Comparison of ENCODE assay signal across 8 cellular contexts in genomic region chr4:90127706-90128345, GRCh38. TPM values are rescaled to one million over a fixed set of nuclear protein-coding genes. Genes with fewer than 3 reads are reported as not detected.
DNase-seq lines count a peak whose midpoint lies in the region; ATAC-seq, FAIRE-seq and TF ChIP-seq lines count a peak whose summit lies in the region.

No MANE protein-coding gene starts in this region.

- H3K9me3 ChIP-seq in Caco-2, result no peaks in the 10 kb centered on the region
- no peaks in the 10 kb centered on the region for H3K9me3 ChIP-seq in iPS-18a (ENCODE audit: control insufficient read depth, low read depth, low read length)
- H3K9me3 ChIP-seq in small intestine (ENCODE audit: control insufficient read depth, low read depth), result no peaks in the 10 kb centered on the region

- POLR2A ChIA-PET in Caco-2 (lab: Charles Lee), result no interaction called here

- peak overlapping the region; percentile 86 for H3K4me3 Mint-ChIP-seq in Caco-2 (ENCODE audit: unreplicated experiment)

- ATAC-seq in GM19467 (IDR thresholded peaks at IDR 0.05; ENCODE audit: unreplicated experiment), result peak; percentile 19
- ATAC-seq in HG03457 (IDR thresholded peaks at IDR 0.05; ENCODE audit: unreplicated experiment), result peak; percentile 10

- H3K4me1 Mint-ChIP-seq in Caco-2 (ENCODE audit: low read depth, unreplicated experiment), result no peaks in the 10 kb centered on the region

- H3K4me3 ChIP-seq in Caco-2 (ENCODE audit: low read depth, low read length) (peak overlapping the region; percentile 57), iPS-18a (ENCODE audit: low read length) (peak overlapping the region; percentile 90), small intestine (ENCODE audit: low read depth in 1 of 2, low read length in 2 of 2) (peak overlapping the region; percentile 41 to 63)

- no peaks in the 10 kb centered on the region for H3K9me3 Mint-ChIP-seq in Caco-2 (ENCODE audit: unreplicated experiment)

- H3K27ac Mint-ChIP-seq in Caco-2 (ENCODE audit: unreplicated experiment), result peak overlapping the region; percentile 74

- H3K4me1 ChIP-seq in Caco-2, result 0 out of 2 replicates have a peak, but pooled peaks cover 3% of the 10 kb centered on the region
- peaks cover 13% of the 10 kb centered on the region for H3K4me1 ChIP-seq in iPS-18a (ENCODE audit: control insufficient read depth, low read depth, low read length)
- no peaks in the 10 kb centered on the region for H3K4me1 ChIP-seq in small intestine (ENCODE audit: control insufficient read depth in 2 of 2, insufficient read depth in 1 of 2, low read depth in 1 of 2, low read length in 1 of 2)

- 1% methylated on average over 57 to 81 of the region's 81 CpGs for WGBS in small intestine, 3 donors

- H3K27ac ChIP-seq in iPS-18a (ENCODE audit: low read length) (no peak overlapping the region), small intestine (ENCODE audit: low read depth in 1 of 2, low read length in 1 of 2) (peak overlapping the region; percentile 71 to 92)

- intact Hi-C loops in Caco-2 (cut with micrococcal nuclease; ENCODE audit: unreplicated experiment), result loop anchor here (2.0 to 10.0 kb wide), 4 partner anchors 47 to 171 kb away; no protein-coding TSS in a partner anchor

- BruUV-seq in Caco-2 (replicated peaks; lab: Mats Ljungman, UMichigan), result no TSS peak

- CTCF ChIA-PET in Caco-2 (lab: Charles Lee), result no interaction called here

- FAIRE-seq in small intestine (lab: Jason Lieb, UNC), result no peak

- H3K27me3 Mint-ChIP-seq in Caco-2 (ENCODE audit: insufficient read depth, unreplicated experiment), result peaks cover 5% of the 10 kb centered on the region

- H3K36me3 ChIP-seq in Caco-2 (ENCODE audit: control insufficient read depth, insufficient read depth, low read length), result no peaks in the 10 kb centered on the region
- no peaks in the 10 kb centered on the region for H3K36me3 ChIP-seq in iPS-18a (ENCODE audit: control insufficient read depth, low read depth, low read length)
- H3K36me3 ChIP-seq in small intestine (ENCODE audit: control insufficient read depth in 2 of 2, insufficient read depth in 2 of 2, low read length in 2 of 2), result no peaks in the 10 kb centered on the region

- TF ChIP-seq CTCF in Caco-2 (IDR thresholded peaks at IDR 0.05; ENCODE audit: insufficient read depth in 1 of 2, low read depth in 1 of 2, low read length in 1 of 2, severe bottlenecking in 1 of 2, unreplicated experiment in 1 of 2), result no peak

- H3K36me3 Mint-ChIP-seq in Caco-2 (ENCODE audit: insufficient read depth, unreplicated experiment), result peaks cover 16% of the 10 kb centered on the region

- peak overlapping the region; percentile 45 for H3K9ac ChIP-seq in iPS-18a (ENCODE audit: low read length)

- no peaks in the 10 kb centered on the region for H3K27me3 ChIP-seq in Caco-2 (replicated peaks; ENCODE audit: control insufficient read depth, insufficient read depth, low read length)
- H3K27me3 ChIP-seq in iPS-18a (ENCODE audit: control insufficient read depth, insufficient read depth, low read length), result peaks cover 42% of the 10 kb centered on the region
- H3K27me3 ChIP-seq in small intestine (ENCODE audit: control insufficient read depth in 2 of 2, insufficient read depth in 2 of 2, low read length in 2 of 2), result no peaks in the 10 kb centered on the region

- DNase-seq in Caco-2, result peak in 1 of 2 experiments; percentile 32
- DNase-seq in astrocyte of the hippocampus (ENCODE audit: low read depth, low spot score), result peak; percentile 58
- peak; percentile 41 for DNase-seq in small intestine
- no peak for DNase-seq in NCI-H2171 treated with DMSO at 0.1 percent for 48 hours (lab: John Stamatoyannopoulos, UW)
- no peak for DNase-seq in DMS 273 treated with DMSO at 0.1 percent for 48 hours (lab: John Stamatoyannopoulos, UW)

RNA-seq across cellular contexts. Expression of gene CCSER1, which starts 0.6 kb away (rescaled TPM):
- 3.6 and 4.1 TPM in 2 replicates for total RNA-seq in Caco-2 (2022)
- 1 to 10 TPM; 3.5 to 8.7 (median 7.3) TPM for polyA plus RNA-seq in small intestine

Comparison
In these comparisons a context has a peak if more than half of its experiments do, and no peak if none do; other contexts are left out.
1. DNase-seq: peak in astrocyte of the hippocampus (single experiment) and small intestine (single experiment); none in NCI-H2171 treated with DMSO at 0.1 percent for 48 hours (single experiment) and DMS 273 treated with DMSO at 0.1 percent for 48 hours (single experiment).
2. Peak in every context shown above with its lines, with median percentiles within 50 percentile points of each other: H3K4me3 ChIP-seq.